Comparison of ENCODE assay signal across 8 cellular contexts in the genomic region with DNA sequence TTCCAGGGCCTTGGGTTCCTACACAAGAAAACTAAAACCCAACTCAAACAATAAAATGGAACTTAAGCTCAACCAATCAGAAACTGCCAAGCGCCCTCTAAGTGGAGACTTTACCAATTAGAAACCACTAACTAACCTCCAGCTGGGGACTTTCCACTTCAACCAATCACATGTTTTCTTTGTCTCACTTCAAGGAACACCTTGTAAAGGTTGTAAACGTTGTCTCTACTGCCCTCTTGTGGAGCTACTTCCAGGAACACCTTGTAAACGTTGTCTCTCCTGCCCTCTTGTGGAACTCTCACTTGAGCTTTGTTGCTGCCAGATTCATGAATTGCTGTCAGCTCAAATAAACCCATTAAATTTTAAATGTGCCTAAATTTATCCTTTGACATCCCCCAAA. TPM values are rescaled to one million over a fixed set of nuclear protein-coding genes. Genes with fewer than 3 reads are reported as not detected.
A peak's percentile ranks its signal among the peaks of the same experiment; 100 is the strongest.
DNase-seq lines count a peak whose midpoint lies in the region; ATAC-seq, FAIRE-seq and TF ChIP-seq lines count a peak whose summit lies in the region.
"Not testable (repeated sequence)": the region's sequence is repeated elsewhere in the genome, so short reads cannot be mapped to it uniquely, and the experiment has no call there.

No MANE protein-coding gene starts in this region.

- not testable (repeated sequence) for TF ChIP-seq EP300 in A549 (IDR thresholded peaks at IDR 0.05)

- not testable (repeated sequence) for TF ChIP-seq CTCF in A549 (IDR thresholded peaks at IDR 0.05); HCT116 (IDR thresholded peaks at IDR 0.05 in 2 of 3, conservative IDR thresholded peaks at IDR 0.05 in 1 of 3; ENCODE audit: borderline replicate concordance in 1 of 3, insufficient read depth in 1 of 3, low read depth in 2 of 3, low read length in 2 of 3)

- TF ChIP-seq RAD21 in A549 (conservative IDR thresholded peaks at IDR 0.05 in 1 of 2, IDR thresholded peaks at IDR 0.05 in 1 of 2); HCT116 (IDR thresholded peaks at IDR 0.05; ENCODE audit: low read depth): not testable (repeated sequence)

- not testable (repeated sequence) for H3K79me2 ChIP-seq in HCT116 (ENCODE audit: insufficient read depth, low read length)

- H3K9me2 ChIP-seq in HCT116 (ENCODE audit: insufficient read depth), result not testable (repeated sequence)

- CTCF ChIA-PET in A549 (lab: Yijun Ruan, JAX); HCT116 (lab: Charles Lee): not testable (repeated sequence)

- H4K20me1 ChIP-seq in HCT116 (ENCODE audit: insufficient read depth), result not testable (repeated sequence)

- POLR2A ChIA-PET in A549 (lab: Yijun Ruan, JAX); HCT116 (lab: Charles Lee): not testable (repeated sequence)

- H3K4me1 ChIP-seq in A549; HCT116 (ENCODE audit: control insufficient read depth in 1 of 2, insufficient read depth in 2 of 2, low read length in 2 of 2): not testable (repeated sequence)

- H3K27me3 ChIP-seq in HCT116 (ENCODE audit: insufficient read depth, low read length), result not testable (repeated sequence)

- H3K9ac ChIP-seq in HCT116 (ENCODE audit: low read length), result not testable (repeated sequence)

- DNase-seq in A549 (ENCODE audit: low read depth in 1 of 2, low spot score in 1 of 2); HCT116 (ENCODE audit: low read depth, low spot score); activated naive CD4-positive, alpha-beta T cell treated with anti-CD3 and anti-CD28 coated beads, Interleukin-2, amount 50 U/mL, for 72 hours (ENCODE audit: low spot score in 2 of 2); effector memory CD8-positive, alpha-beta T cell; memory B cell (ENCODE audit: low spot score in 2 of 2); stimulated activated effector memory CD8-positive, alpha-beta T cell treated with anti-CD3 and anti-CD28 coated beads, Interleukin-12 subunit alpha, Interleukin-12 subunit beta, amount 100 ng/mL, for 72 hours (ENCODE audit: low spot score in 2 of 2): not testable (repeated sequence)

- H3K4me1 Mint-ChIP-seq in effector memory CD8-positive, alpha-beta T cell (ENCODE audit: low read depth in 2 of 2); memory B cell; stimulated activated effector memory CD8-positive, alpha-beta T cell treated with anti-CD3 and anti-CD28 coated beads, Interleukin-12 subunit alpha, Interleukin-12 subunit beta, amount 100 ng/mL, for 72 hours: not testable (repeated sequence)

- H3K4me3 ChIP-seq in A549; HCT116 (replicated peaks in 1 of 2; ENCODE audit: low read depth in 1 of 2, low read length in 2 of 2): not testable (repeated sequence)

- not testable (repeated sequence) for H3K27ac Mint-ChIP-seq in activated naive CD4-positive, alpha-beta T cell treated with anti-CD3 and anti-CD28 coated beads, Interleukin-2, amount 50 U/mL, for 72 hours; effector memory CD8-positive, alpha-beta T cell; memory B cell; stimulated activated effector memory CD8-positive, alpha-beta T cell treated with anti-CD3 and anti-CD28 coated beads, Interleukin-12 subunit alpha, Interleukin-12 subunit beta, amount 100 ng/mL, for 72 hours

- not testable (repeated sequence) for H3K36me3 Mint-ChIP-seq in activated naive CD4-positive, alpha-beta T cell treated with anti-CD3 and anti-CD28 coated beads, Interleukin-2, amount 50 U/mL, for 72 hours; effector memory CD8-positive, alpha-beta T cell (ENCODE audit: insufficient read depth); memory B cell; stimulated activated effector memory CD8-positive, alpha-beta T cell treated with anti-CD3 and anti-CD28 coated beads, Interleukin-12 subunit alpha, Interleukin-12 subunit beta, amount 100 ng/mL, for 72 hours

- not testable (repeated sequence) for H3K9me3 Mint-ChIP-seq in activated naive CD4-positive, alpha-beta T cell treated with anti-CD3 and anti-CD28 coated beads, Interleukin-2, amount 50 U/mL, for 72 hours; effector memory CD8-positive, alpha-beta T cell; memory B cell; stimulated activated effector memory CD8-positive, alpha-beta T cell treated with anti-CD3 and anti-CD28 coated beads, Interleukin-12 subunit alpha, Interleukin-12 subunit beta, amount 100 ng/mL, for 72 hours

- FAIRE-seq in A549 (lab: Jason Lieb, UNC), result peak; percentile 51
- peak; percentile 93 for FAIRE-seq in TTC549 (lab: Jason Lieb, UNC)
- FAIRE-seq in islet of Langerhans (lab: Jason Lieb, UNC), result peak; percentile 98

- not testable (repeated sequence) for H3K4me3 Mint-ChIP-seq in effector memory CD8-positive, alpha-beta T cell; memory B cell; stimulated activated effector memory CD8-positive, alpha-beta T cell treated with anti-CD3 and anti-CD28 coated beads, Interleukin-12 subunit alpha, Interleukin-12 subunit beta, amount 100 ng/mL, for 72 hours

- not testable (repeated sequence) for BruUV-seq in HCT116 (replicated peaks; lab: Mats Ljungman, UMichigan)

- not testable (repeated sequence) for H3K27me3 Mint-ChIP-seq in effector memory CD8-positive, alpha-beta T cell; memory B cell

- H3K4me2 ChIP-seq in A549; HCT116 (ENCODE audit: low read length): not testable (repeated sequence)

- RAD21 ChIA-PET in HCT116 (lab: Charles Lee; ENCODE audit: low non-redundant PET in 1 of 2, low total read pairs in 2 of 2, uncharacterized antibody in 2 of 2, unreplicated experiment in 2 of 2), result not testable (repeated sequence)

- H3K9me3 ChIP-seq in A549; HCT116 (ENCODE audit: control insufficient read depth in 1 of 2, insufficient read depth in 1 of 2, low read depth in 1 of 2, low read length in 2 of 2): not testable (repeated sequence)

- H3K36me3 ChIP-seq in HCT116 (ENCODE audit: control insufficient read depth in 1 of 2, insufficient read depth in 2 of 2, low read length in 2 of 2), result not testable (repeated sequence)

- not testable (repeated sequence) for TF ChIP-seq POLR2A in A549 (IDR thresholded peaks at IDR 0.05; ENCODE audit: low read length); HCT116 (IDR thresholded peaks at IDR 0.05; ENCODE audit: borderline replicate concordance, extremely low read depth, insufficient read depth, insufficient read length)

- 54% methylated on average over 1 of the region's 3 CpGs for WGBS in A549 (ENCODE audit: missing lambda C conversion rate)

- not testable (repeated sequence) for H2AFZ ChIP-seq in HCT116 (ENCODE audit: low read depth, low read length, poor library complexity, severe bottlenecking)

- not testable (repeated sequence) for H3K27ac ChIP-seq in A549; HCT116 (ENCODE audit: low read depth, low read length)

- peak in 1 of 2 experiments; percentile 74; a peak in 3 of 6 replicates for ATAC-seq in A549
- ATAC-seq in HCT116, result peak; percentile 92
- peak; percentile 93 for ATAC-seq in activated naive CD4-positive, alpha-beta T cell treated with anti-CD3 and anti-CD28 coated beads, Interleukin-2, amount 50 U/mL, for 72 hours
- peak; percentile 80 for ATAC-seq in effector memory CD8-positive, alpha-beta T cell (replicated peaks)
- peak; percentile 63 for ATAC-seq in memory B cell (ENCODE audit: low read depth)
- peak; percentile 67 for ATAC-seq in stimulated activated effector memory CD8-positive, alpha-beta T cell treated with anti-CD3 and anti-CD28 coated beads, Interleukin-12 subunit alpha, Interleukin-12 subunit beta, amount 100 ng/mL, for 72 hours

- intact Hi-C loops in HCT116 (cut with micrococcal nuclease), result not testable (repeated sequence)

RNA-seq across cellular contexts. Expression of gene ZNF195, which starts 54.2 kb away (rescaled TPM):
- 30.1 and 30.9 TPM in 2 replicates for polyA plus RNA-seq in A549 (2011; rRNA removed)
- polyA plus RNA-seq in A549 (2012; cell fraction: cytosol; rRNA removed), result 12.3 and 12.7 TPM in 2 replicates
- polyA plus RNA-seq in A549 (2012; cell fraction: nucleus; rRNA removed), result 21.7 and 25.3 TPM in 2 replicates
- 17.3 to 22.0 TPM (median 21.8 TPM) in 3 replicates for polyA plus RNA-seq in A549 (2017; fragmentation: RNase III; extraction: RNeasy Plus Mini Kit Qiagen cat#74134 plus additional on column Dnase treatment)
- polyA minus RNA-seq in A549 (2011; rRNA and poly(A)+ RNA removed), result 29.7 and 38.7 TPM in 2 replicates
- 47.7 TPM for total RNA-seq in HCT116 (2021; ENCODE audit: unreplicated experiment)
- 13.0 and 20.1 TPM in 2 replicates for polyA plus RNA-seq in HCT116 (2012)
- 10 to 100 TPM; 23.6 to 37.8 TPM for total RNA-seq in activated naive CD4-positive, alpha-beta T cell treated with anti-CD3 and anti-CD28 coated beads, Interleukin-2, amount 50 U/mL, for 72 hours
